Comparison of ENCODE assay signal across 1 cellular context in the genomic region with DNA sequence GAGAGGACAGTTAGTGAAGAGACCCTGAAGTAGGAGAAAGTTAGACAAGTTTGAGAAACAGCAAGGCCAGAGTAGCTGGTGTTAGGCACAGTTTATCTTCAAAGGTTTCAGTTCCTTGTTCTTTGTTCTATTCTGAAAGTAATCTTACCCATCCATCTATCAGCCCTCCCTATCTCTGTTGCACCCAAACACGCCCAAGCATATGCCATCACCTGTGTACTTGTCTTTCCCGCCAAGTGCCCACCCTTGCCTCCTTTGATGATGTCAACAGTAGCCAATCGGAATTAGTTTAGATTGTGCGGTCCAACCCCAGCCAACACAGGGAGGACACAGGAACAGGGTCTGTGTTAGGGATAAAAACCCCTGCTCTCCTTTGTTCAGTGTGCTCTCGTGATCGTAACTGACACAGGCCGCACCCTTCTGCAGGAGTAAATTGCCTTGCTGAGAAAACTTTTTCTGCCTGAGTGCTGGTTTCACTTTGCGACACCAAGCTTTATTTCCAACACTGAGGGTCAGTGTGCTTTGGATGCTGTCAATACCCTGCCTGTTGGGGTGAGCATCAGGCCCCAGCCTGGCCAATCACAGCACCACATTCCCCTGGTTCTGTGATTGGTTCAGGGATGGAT.
TF ChIP-seq lines count a peak whose summit lies in the region.

No MANE protein-coding gene starts in this region.

TF ChIP-seq in GM23338, 12 proteins besides CTCF, POLR2A, EP300 and RAD21 (continued from another document):
- TF ChIP-seq, protein P1, sequence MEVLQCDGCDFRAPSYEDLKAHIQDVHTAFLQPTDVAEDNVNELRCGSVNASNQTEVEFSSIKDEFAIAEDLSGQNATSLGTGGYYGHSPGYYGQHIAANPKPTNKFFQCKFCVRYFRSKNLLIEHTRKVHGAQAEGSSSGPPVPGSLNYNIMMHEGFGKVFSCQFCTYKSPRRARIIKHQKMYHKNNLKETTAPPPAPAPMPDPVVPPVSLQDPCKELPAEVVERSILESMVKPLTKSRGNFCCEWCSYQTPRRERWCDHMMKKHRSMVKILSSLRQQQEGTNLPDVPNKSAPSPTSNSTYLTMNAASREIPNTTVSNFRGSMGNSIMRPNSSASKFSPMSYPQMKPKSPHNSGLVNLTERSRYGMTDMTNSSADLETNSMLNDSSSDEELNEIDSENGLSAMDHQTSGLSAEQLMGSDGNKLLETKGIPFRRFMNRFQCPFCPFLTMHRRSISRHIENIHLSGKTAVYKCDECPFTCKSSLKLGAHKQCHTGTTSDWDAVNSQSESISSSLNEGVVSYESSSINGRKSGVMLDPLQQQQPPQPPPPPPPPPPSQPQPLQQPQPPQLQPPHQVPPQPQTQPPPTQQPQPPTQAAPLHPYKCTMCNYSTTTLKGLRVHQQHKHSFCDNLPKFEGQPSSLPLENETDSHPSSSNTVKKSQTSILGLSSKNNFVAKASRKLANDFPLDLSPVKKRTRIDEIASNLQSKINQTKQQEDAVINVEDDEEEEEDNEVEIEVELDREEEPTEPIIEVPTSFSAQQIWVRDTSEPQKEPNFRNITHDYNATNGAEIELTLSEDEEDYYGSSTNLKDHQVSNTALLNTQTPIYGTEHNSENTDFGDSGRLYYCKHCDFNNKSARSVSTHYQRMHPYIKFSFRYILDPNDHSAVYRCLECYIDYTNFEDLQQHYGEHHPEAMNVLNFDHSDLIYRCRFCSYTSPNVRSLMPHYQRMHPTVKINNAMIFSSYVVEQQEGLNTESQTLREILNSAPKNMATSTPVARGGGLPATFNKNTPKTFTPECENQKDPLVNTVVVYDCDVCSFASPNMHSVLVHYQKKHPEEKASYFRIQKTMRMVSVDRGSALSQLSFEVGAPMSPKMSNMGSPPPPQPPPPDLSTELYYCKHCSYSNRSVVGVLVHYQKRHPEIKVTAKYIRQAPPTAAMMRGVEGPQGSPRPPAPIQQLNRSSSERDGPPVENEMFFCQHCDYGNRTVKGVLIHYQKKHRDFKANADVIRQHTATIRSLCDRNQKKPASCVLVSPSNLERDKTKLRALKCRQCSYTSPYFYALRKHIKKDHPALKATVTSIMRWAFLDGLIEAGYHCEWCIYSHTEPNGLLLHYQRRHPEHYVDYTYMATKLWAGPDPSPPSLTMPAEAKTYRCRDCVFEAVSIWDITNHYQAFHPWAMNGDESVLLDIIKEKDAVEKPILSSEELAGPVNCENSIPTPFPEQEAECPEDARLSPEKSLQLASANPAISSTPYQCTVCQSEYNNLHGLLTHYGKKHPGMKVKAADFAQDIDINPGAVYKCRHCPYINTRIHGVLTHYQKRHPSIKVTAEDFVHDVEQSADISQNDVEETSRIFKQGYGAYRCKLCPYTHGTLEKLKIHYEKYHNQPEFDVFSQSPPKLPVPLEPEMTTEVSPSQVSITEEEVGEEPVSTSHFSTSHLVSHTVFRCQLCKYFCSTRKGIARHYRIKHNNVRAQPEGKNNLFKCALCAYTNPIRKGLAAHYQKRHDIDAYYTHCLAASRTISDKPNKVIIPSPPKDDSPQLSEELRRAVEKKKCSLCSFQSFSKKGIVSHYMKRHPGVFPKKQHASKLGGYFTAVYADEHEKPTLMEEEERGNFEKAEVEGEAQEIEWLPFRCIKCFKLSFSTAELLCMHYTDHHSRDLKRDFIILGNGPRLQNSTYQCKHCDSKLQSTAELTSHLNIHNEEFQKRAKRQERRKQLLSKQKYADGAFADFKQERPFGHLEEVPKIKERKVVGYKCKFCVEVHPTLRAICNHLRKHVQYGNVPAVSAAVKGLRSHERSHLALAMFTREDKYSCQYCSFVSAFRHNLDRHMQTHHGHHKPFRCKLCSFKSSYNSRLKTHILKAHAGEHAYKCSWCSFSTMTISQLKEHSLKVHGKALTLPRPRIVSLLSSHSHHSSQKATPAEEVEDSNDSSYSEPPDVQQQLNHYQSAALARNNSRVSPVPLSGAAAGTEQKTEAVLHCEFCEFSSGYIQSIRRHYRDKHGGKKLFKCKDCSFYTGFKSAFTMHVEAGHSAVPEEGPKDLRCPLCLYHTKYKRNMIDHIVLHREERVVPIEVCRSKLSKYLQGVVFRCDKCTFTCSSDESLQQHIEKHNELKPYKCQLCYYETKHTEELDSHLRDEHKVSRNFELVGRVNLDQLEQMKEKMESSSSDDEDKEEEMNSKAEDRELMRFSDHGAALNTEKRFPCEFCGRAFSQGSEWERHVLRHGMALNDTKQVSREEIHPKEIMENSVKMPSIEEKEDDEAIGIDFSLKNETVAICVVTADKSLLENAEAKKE (CRISPR knock-in tag; IDR thresholded peaks at IDR 0.05): no peak
